Comparison of ENCODE assay signal across 1 cellular context in the genomic region with DNA sequence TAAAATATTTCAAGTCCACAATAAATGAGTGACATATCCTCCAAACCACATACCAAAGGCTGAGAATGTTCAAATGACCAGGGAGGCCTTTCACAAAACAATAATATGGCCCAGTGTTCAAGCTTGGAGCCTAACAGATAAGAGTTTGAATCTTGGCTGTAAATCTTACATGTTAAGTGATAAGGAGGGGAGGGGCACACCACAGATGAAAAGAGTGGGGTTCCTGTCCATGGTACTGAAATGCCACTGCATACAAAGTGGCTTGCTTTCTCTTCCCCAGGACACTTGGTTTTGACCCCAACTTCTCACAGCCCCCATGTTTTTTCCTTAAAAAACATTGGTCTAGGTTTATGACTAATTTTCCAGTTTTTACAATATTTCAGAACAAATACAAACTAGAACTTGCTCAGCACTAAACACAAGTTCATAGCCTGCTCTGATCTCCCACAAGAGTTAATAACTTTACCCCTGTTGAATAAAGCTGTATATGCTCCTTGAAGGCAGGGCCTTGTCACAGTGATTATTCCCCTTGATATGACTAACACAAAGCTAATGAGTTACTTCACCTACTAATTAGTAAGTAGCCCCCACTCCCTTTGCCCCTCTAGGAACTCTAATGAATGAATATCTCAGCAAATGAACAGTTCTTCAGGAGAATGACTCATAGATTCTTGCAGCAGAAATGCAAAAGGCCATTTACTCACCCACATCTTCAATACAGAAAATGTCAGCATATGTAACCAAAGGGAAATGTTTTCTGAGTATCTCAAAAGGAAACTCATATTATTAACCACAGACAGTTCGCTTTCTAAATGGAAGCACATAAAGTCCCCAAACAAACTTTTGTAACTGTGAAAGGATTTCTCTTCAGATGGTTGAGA.
A peak's percentile ranks its signal among the peaks of the same experiment; 100 is the strongest.
TF ChIP-seq lines count a peak whose summit lies in the region.

No MANE protein-coding gene starts in this region.

TF ChIP-seq in IMR-90, 13 proteins besides CTCF, POLR2A, EP300 and RAD21:
- TF ChIP-seq FOS (IDR thresholded peaks at IDR 0.05; ENCODE audit: low read depth, low read length) (peak; percentile 44; the same call in 1 of the 2 replicates), MAZ (IDR thresholded peaks at IDR 0.05; ENCODE audit: borderline replicate concordance, low read depth, low read length) (peak; percentile 26; the same call in 1 of the 2 replicates), CEBPB (IDR thresholded peaks at IDR 0.05; ENCODE audit: low read depth, low read length) (peak; percentile 51)
- TF ChIP-seq, protein P1, sequence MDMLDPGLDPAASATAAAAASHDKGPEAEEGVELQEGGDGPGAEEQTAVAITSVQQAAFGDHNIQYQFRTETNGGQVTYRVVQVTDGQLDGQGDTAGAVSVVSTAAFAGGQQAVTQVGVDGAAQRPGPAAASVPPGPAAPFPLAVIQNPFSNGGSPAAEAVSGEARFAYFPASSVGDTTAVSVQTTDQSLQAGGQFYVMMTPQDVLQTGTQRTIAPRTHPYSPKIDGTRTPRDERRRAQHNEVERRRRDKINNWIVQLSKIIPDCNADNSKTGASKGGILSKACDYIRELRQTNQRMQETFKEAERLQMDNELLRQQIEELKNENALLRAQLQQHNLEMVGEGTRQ (IDR thresholded peaks at IDR 0.05; ENCODE audit: low read depth, low read length): no peak
